In the genomic region with DNA sequence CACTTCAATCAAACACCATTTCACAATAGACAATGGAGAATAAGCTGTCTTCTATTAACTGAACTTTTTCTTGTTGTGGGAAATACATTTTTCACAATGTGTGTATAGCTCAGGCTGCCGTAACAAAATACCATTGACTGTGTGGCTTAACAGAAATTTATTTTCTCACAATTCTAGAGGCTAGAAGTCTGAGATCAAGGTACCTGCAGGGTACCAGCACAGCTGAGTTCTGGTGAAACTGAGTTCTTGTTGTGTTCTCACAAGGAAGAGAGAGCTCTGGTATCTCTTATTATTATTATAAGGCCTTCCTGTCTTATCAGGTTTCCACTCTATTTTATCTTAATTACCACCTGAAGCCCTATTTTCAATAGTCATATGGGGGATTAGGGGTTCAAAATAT, we compare ENCODE assay signal across 5 cellular contexts.
"Had no signal": no experiment of that assay in that cellular context is flagged by ENCODE, and none has a peak within 500 bp of the region (broad histone marks: within the 10 kb centered on the region; RNA-seq: fewer than 3 reads in every experiment).

No MANE protein-coding gene starts in this region.

- H3K27ac ChIP-seq: HL-60 had no signal

- DNase-seq: IMR-90, KBM-7 had no signal

- ATAC-seq: HepG2, K562 had no signal

- H3K4me3 ChIP-seq: K562 had no signal
